12 cellular contexts compared by ENCODE assay signal in genomic region chr14:96203635-96204034, GRCh38. TPM values are rescaled to one million over a fixed set of nuclear protein-coding genes. Genes with fewer than 3 reads are reported as not detected.
DNase-seq lines count a peak whose midpoint lies in the region; TF ChIP-seq lines count a peak whose summit lies in the region.
"Had no signal": no experiment of that assay in that cellular context is flagged by ENCODE, and none has a peak within 500 bp of the region (broad histone marks: within the 10 kb centered on the region; RNA-seq: fewer than 3 reads in every experiment).

No MANE protein-coding gene starts in this region.

- peaks cover 16% of the 10 kb centered on the region for H3K4me1 Mint-ChIP-seq in type B pancreatic cell (ENCODE audit: unreplicated experiment)
- H3K4me1 Mint-ChIP-seq: activated T-helper 17 cell treated with anti-CD3 and anti-CD28 coated beads, Interleukin-2, amount 50 U/mL, for 72 hours had no signal

- H3K79me2 ChIP-seq in PC-9 (ENCODE audit: low read depth), result peaks cover 7% of the 10 kb centered on the region; the same call in 1 of the 2 replicates

- DNase-seq in PC-9 (peak; percentile 22 to 84), type B pancreatic cell (ENCODE audit: extremely low spot score, unreplicated experiment) (no peak), SIG-M5 treated with dmso at 0.1 percent for 504 hours (lab: John Stamatoyannopoulos, UW; ENCODE audit: unreplicated experiment) (no peak), H7 (no peak), activated gamma-delta T cell treated with Interleukin-2 at 50 U/mL for 16 hours (no peak)
- DNase-seq: activated CD4-positive, alpha-beta T cell treated with anti-CD3 and anti-CD28 coated beads for 48 hours; KG1; NCI-H187 treated with DMSO at 0.1 percent for 48 hours had no signal

- no TSS peak for BruUV-seq in PC-9 (replicated peaks; lab: Mats Ljungman, UMichigan)

- no peak overlapping the region for H3K9ac ChIP-seq in endocrine pancreas (ENCODE audit: control insufficient read depth, insufficient read depth, low read length)

- peak overlapping the region; percentile 68 for H3K27ac ChIP-seq in PC-9
- peak overlapping the region; percentile 74 for H3K27ac ChIP-seq in muscle layer of duodenum (ENCODE audit: low read length)
- H3K27ac ChIP-seq: thoracic aorta had no signal

- H3K9me2 ChIP-seq in PC-9 (ENCODE audit: insufficient read depth), result no peaks in the 10 kb centered on the region

- H3K9me3 ChIP-seq in PC-9 (ENCODE audit: insufficient read depth, low read depth) (no peaks in the 10 kb centered on the region), endocrine pancreas (ENCODE audit: control insufficient read depth, low read length) (no peaks in the 10 kb centered on the region), muscle layer of duodenum (ENCODE audit: control insufficient read depth in 1 of 2, low read length in 2 of 2) (no peaks in the 10 kb centered on the region)
- H3K9me3 ChIP-seq: thoracic aorta had no signal

- CTCF ChIA-PET in PC-9 (lab: Charles Lee), result interaction anchor here (0.7 kb wide), 1 partner anchor 9 kb away, joined by 7 read pairs; no protein-coding TSS in a partner anchor

- intact Hi-C loops in PC-9 (cut with micrococcal nuclease; ENCODE audit: unreplicated experiment), result loop anchor here (5.0 to 10.0 kb wide), 2 partner anchors 64 to 99 kb away; no protein-coding TSS in a partner anchor

- H3K4me2 ChIP-seq in PC-9, result peak overlapping the region; percentile 86

- no peak for TF ChIP-seq CTCF in PC-9 (conservative IDR thresholded peaks at IDR 0.05)
- TF ChIP-seq CTCF in type B pancreatic cell (conservative IDR thresholded peaks at IDR 0.05), result no peak

- no peak overlapping the region for H2AFZ ChIP-seq in PC-9

- no peaks in the 10 kb centered on the region for H4K20me1 ChIP-seq in PC-9 (ENCODE audit: insufficient read depth)

- H3K36me3 ChIP-seq in PC-9 (ENCODE audit: low read depth), result no peaks in the 10 kb centered on the region
- no peaks in the 10 kb centered on the region for H3K36me3 ChIP-seq in endocrine pancreas (ENCODE audit: control insufficient read depth, insufficient read depth, low read length)
- no peaks in the 10 kb centered on the region for H3K36me3 ChIP-seq in muscle layer of duodenum (ENCODE audit: control insufficient read depth in 1 of 2, insufficient read depth in 2 of 2, low read length in 2 of 2)
- H3K36me3 ChIP-seq in H7 (replicated peaks; ENCODE audit: control insufficient read depth, insufficient read depth, low read length), result no peaks in the 10 kb centered on the region
- H3K36me3 ChIP-seq: thoracic aorta had no signal

- H3K36me3 Mint-ChIP-seq in type B pancreatic cell, result no peaks in the 10 kb centered on the region

- H3K27me3 ChIP-seq in PC-9 (ENCODE audit: insufficient read depth, low read depth) (no peaks in the 10 kb centered on the region), endocrine pancreas (ENCODE audit: control insufficient read depth, insufficient read depth, low read length) (peaks cover 2% of the 10 kb centered on the region), muscle layer of duodenum (ENCODE audit: low read depth, low read length) (no peaks in the 10 kb centered on the region), H7 (ENCODE audit: control insufficient read depth, insufficient read depth, low read length) (peaks cover 12% of the 10 kb centered on the region; the same call in 1 of the 2 replicates)

- H3K9me3 Mint-ChIP-seq in type B pancreatic cell, result no peaks in the 10 kb centered on the region
- H3K9me3 Mint-ChIP-seq: activated T-helper 17 cell treated with anti-CD3 and anti-CD28 coated beads, Interleukin-2, amount 50 U/mL, for 72 hours had no signal

- H3F3A ChIP-seq in PC-9 (ENCODE audit: insufficient read depth, low read depth), result peaks cover 27% of the 10 kb centered on the region

- H3K4me3 ChIP-seq in PC-9, result peak overlapping the region; percentile 59; the same call in 1 of the 2 replicates
- peak overlapping the region; percentile 50 for H3K4me3 ChIP-seq in endocrine pancreas (ENCODE audit: control insufficient read depth, insufficient read depth, low read length)
- H3K4me3 ChIP-seq in muscle layer of duodenum (ENCODE audit: low read depth in 1 of 2, low read length in 2 of 2), result no peak overlapping the region
- H3K4me3 ChIP-seq in H7 (ENCODE audit: insufficient read depth, low read depth, low read length), result no peak overlapping the region

- peaks cover 13% of the 10 kb centered on the region for H3K27me3 Mint-ChIP-seq in type B pancreatic cell

- H3K4me1 ChIP-seq in PC-9 (replicated peaks; ENCODE audit: insufficient read depth), result peaks cover 40% of the 10 kb centered on the region
- H3K4me1 ChIP-seq in endocrine pancreas (ENCODE audit: control insufficient read depth, insufficient read depth, low read length), result no peaks in the 10 kb centered on the region
- H3K4me1 ChIP-seq in muscle layer of duodenum (ENCODE audit: control insufficient read depth in 1 of 2, insufficient read depth in 2 of 2, low read length in 2 of 2), result peaks cover 0 to 2% of the 10 kb centered on the region in 2 donors

- H3K27ac Mint-ChIP-seq in type B pancreatic cell, result peak overlapping the region; percentile 90
- H3K27ac Mint-ChIP-seq: activated T-helper 17 cell treated with anti-CD3 and anti-CD28 coated beads, Interleukin-2, amount 50 U/mL, for 72 hours had no signal

- peak overlapping the region; percentile 84 for H3K4me3 Mint-ChIP-seq in type B pancreatic cell

- POLR2A ChIA-PET in PC-9 (lab: Charles Lee; ENCODE audit: unreplicated experiment), result no interaction called here

RNA-seq across cellular contexts. Expression of gene BDKRB2, which starts 1.0 kb away (rescaled TPM):
- total RNA-seq in PC-9 (2021) (0.28 and 0.43 TPM in 2 replicates), type B pancreatic cell (ENCODE audit: low replicate concordance) (2.1 and 3.6 TPM in 2 replicates)
- 1.3 and 3.0 TPM in 2 replicates for total RNA-seq in H7 (2014; rRNA removed; shearing (Covaris generic))
- total RNA-seq: activated T-helper 17 cell treated with anti-CD3 and anti-CD28 coated beads, Interleukin-2, amount 50 U/mL, for 72 hours had no signal

RNA-seq across cellular contexts. Expression of gene BDKRB1, which starts 52.4 kb away (rescaled TPM):
- total RNA-seq in PC-9 (2021) (not detected in 2 replicates), type B pancreatic cell (ENCODE audit: low replicate concordance) (0.62 TPM in 1 of 2 replicates, not detected in the other)
- total RNA-seq in H7 (2014; rRNA removed; shearing (Covaris generic)), result 0.41 and 1.4 TPM in 2 replicates
- total RNA-seq: activated T-helper 17 cell treated with anti-CD3 and anti-CD28 coated beads, Interleukin-2, amount 50 U/mL, for 72 hours had no signal

Comparison
In these comparisons a context has a peak if more than half of its experiments do, and no peak if none do; other contexts are left out.
1. DNase-seq: peak in PC-9 (2 of 2); none in type B pancreatic cell (single experiment), SIG-M5 treated with dmso at 0.1 percent for 504 hours (single experiment), H7 (single experiment) and activated gamma-delta T cell treated with Interleukin-2 at 50 U/mL for 16 hours (single experiment).
2. H3K4me3 ChIP-seq: peak in PC-9 (single experiment) and endocrine pancreas (single experiment); none in muscle layer of duodenum (0 of 2) and H7 (single experiment).